ENCODE assay signal across 29 cellular contexts in genomic region chr2:126784045-126784444, GRCh38.
"Had no signal": no experiment of that assay in that cellular context is flagged by ENCODE, and none has a peak within 500 bp of the region (broad histone marks: within the 10 kb centered on the region; RNA-seq: fewer than 3 reads in every experiment).

No MANE protein-coding gene starts in this region.

- H3K27me3 ChIP-seq: adrenal gland, ascending aorta, cardiac muscle cell, hepatocyte, neural progenitor cell, transverse colon had no signal

- H3K4me1 ChIP-seq: adrenal gland, ascending aorta, parathyroid adenoma, transverse colon had no signal

- DNase-seq: activated CD4-positive, alpha-beta T cell treated with anti-CD3 and anti-CD28 coated beads for 48 hours; activated CD4-positive, alpha-beta T cell treated with anti-CD3 and anti-CD28 coated beads, Interleukin-2, amount 50 U/mL, for 48 hours; activated CD8-positive, alpha-beta memory T cell treated with anti-CD3 and anti-CD28 coated beads, Interleukin-2, amount 50 U/mL, for 4 hours; activated naive CD4-positive, alpha-beta T cell; activated naive CD8-positive, alpha-beta T cell treated with anti-CD3 and anti-CD28 coated beads for 36 hours; activated T-cell treated with anti-CD3 and anti-CD28 coated beads, Interleukin-2, amount 50 U/mL, for 4 hours; adrenal gland; effector memory CD4-positive, alpha-beta T cell; islet precursor cell; midbrain; naive thymus-derived CD4-positive, alpha-beta T cell; right cardiac atrium; stimulated activated CD4-positive, alpha-beta T cell treated with anti-CD3 and anti-CD28 coated beads, Interleukin-2, amount 100 ng/mL, for 48 hours; stimulated activated naive CD4-positive, alpha-beta T cell treated with Interleukin-2 at 50 U/mL for 16 hours; T-helper 17 cell; T1000; transverse colon; WERI-Rb-1 had no signal

- H3K9ac ChIP-seq: neural progenitor cell, parathyroid adenoma had no signal

- FAIRE-seq: frontal cortex, urothelium cell line had no signal

- H3K4me2 ChIP-seq: hepatocyte, neural progenitor cell had no signal

- ATAC-seq: activated CD4-positive, CD25-positive, alpha-beta regulatory T cell treated with anti-CD3 and anti-CD28 coated beads, Interleukin-2, amount 50 U/mL, for 24 hours; activated T-cell treated with anti-CD3 and anti-CD28 coated beads, Interleukin-2, amount 50 U/mL, for 4 hours; activated T-helper 17 cell treated with anti-CD3 and anti-CD28 coated beads, Interleukin-2, amount 50 U/mL, for 72 hours; naive thymus-derived CD4-positive, alpha-beta T cell; right cardiac atrium; T-helper 17 cell had no signal

- H3K27ac ChIP-seq: adrenal gland, ascending aorta, cardiac muscle cell, coronary artery, hepatocyte, neural progenitor cell, parathyroid adenoma, transverse colon, WERI-Rb-1 had no signal

- H3K4me3 ChIP-seq: adrenal gland, ascending aorta, cardiac muscle cell, coronary artery, dorsolateral prefrontal cortex, hepatocyte, neural progenitor cell, transverse colon had no signal

- H3K79me2 ChIP-seq: hepatocyte, parathyroid adenoma had no signal

- H2AFZ ChIP-seq: hepatocyte, neural progenitor cell, parathyroid adenoma had no signal

- H3K9me3 ChIP-seq: adrenal gland, ascending aorta, transverse colon had no signal

- H3K36me3 ChIP-seq: adrenal gland, ascending aorta, cardiac muscle cell, neural progenitor cell, transverse colon, WERI-Rb-1 had no signal
